24 cellular contexts compared by ENCODE assay signal in genomic region chr1:7385471-7386225, GRCh38.
A peak's percentile ranks its signal among the peaks of the same experiment; 100 is the strongest.
DNase-seq lines count a peak whose midpoint lies in the region; ATAC-seq and TF ChIP-seq lines count a peak whose summit lies in the region.
"Had no signal": no experiment of that assay in that cellular context is flagged by ENCODE, and none has a peak within 500 bp of the region (broad histone marks: within the 10 kb centered on the region; RNA-seq: fewer than 3 reads in every experiment).

No MANE protein-coding gene starts in this region.

- no peaks in the 10 kb centered on the region for H3K36me3 ChIP-seq in cardiac muscle cell
- H3K36me3 ChIP-seq in neuronal stem cell (replicated peaks in 1 of 2; ENCODE audit: control insufficient read depth in 2 of 2, insufficient read depth in 2 of 2, low read length in 2 of 2), result no peaks in the 10 kb centered on the region
- H3K36me3 ChIP-seq in aorta (ENCODE audit: control insufficient read depth in 1 of 2, insufficient read depth in 2 of 2, low read length in 1 of 2), result no peaks in the 10 kb centered on the region
- H3K36me3 ChIP-seq: BE2C, brain microvascular endothelial cell, SJSA1, thoracic aorta had no signal

- H2BK120ac ChIP-seq in neuronal stem cell (ENCODE audit: low read depth, low read length), result no peak overlapping the region

- no peak overlapping the region for H3K23ac ChIP-seq in neuronal stem cell (ENCODE audit: low read depth, low read length, poor library complexity)

- no CpG with 5 or more reads among the region's 19 CpGs for WGBS in neuronal stem cell (ENCODE audit: extremely low coverage in 2 of 2, insufficient read length in 2 of 2, insufficient replicate concordance in 1 of 2), 2 donors
- 86 to 89% methylated on average over 17 to 19 of the region's 19 CpGs for WGBS in aorta, 2 donors

- H2BK12ac ChIP-seq in neuronal stem cell (ENCODE audit: low read length), result no peak overlapping the region

- DNase-seq in cardiac muscle cell (ENCODE audit: low read depth in 1 of 2, low spot score in 1 of 2) (peak in 1 of 2 donors; percentile 40), left cardiac atrium (no peak), ecto neural progenitor cell (ENCODE audit: low spot score) (peak; percentile 46), neuronal stem cell (ENCODE audit: low spot score) (no peak), aorta (peak; percentile 29 to 49), NCI-H446 (lab: John Stamatoyannopoulos, UW) (no peak)
- DNase-seq: activated CD4-positive, alpha-beta T cell treated with anti-CD3 and anti-CD28 coated beads for 48 hours; activated gamma-delta T cell; BE2C; cortex of kidney; mucosa of descending colon; NCI-H1694; NCI-H2227 treated with DMSO at 0.1 percent for 48 hours; PC-9; psoas muscle; stimulated activated CD4-positive, alpha-beta T cell treated with anti-CD3 and anti-CD28 coated beads, Interleukin-2, amount 100 ng/mL, for 24 hours; T-helper 17 cell had no signal

- H2AK5ac ChIP-seq in neuronal stem cell (ENCODE audit: low read depth, low read length), result no peak overlapping the region

- ATAC-seq in left cardiac atrium (no peak), aorta (ENCODE audit: low FRiP score) (no peak), GM21367 (IDR thresholded peaks at IDR 0.05; ENCODE audit: unreplicated experiment) (no peak), HG02938 (IDR thresholded peaks at IDR 0.05; ENCODE audit: unreplicated experiment) (no peak)
- ATAC-seq: mucosa of descending colon; psoas muscle; stimulated activated memory B cell treated with anti-CD40 and anti-IgM and Interleukin-4, amounts not matched to agents 10 μg/mL and 1 μg/mL and 100 μg/mL, for 72 hours; T-helper 17 cell had no signal

- H3K4me2 ChIP-seq in neuronal stem cell (ENCODE audit: insufficient read depth, low read length, poor library complexity, severe bottlenecking), result no peak overlapping the region
- H3K4me2 ChIP-seq: KMS-11, PC-9 had no signal

- no peak overlapping the region for H2BK15ac ChIP-seq in neuronal stem cell (ENCODE audit: low read length)

- H3K4me3 ChIP-seq in cardiac muscle cell (no peak overlapping the region), neuronal stem cell (ENCODE audit: low read length in 2 of 2) (no peak overlapping the region), aorta (ENCODE audit: low read length in 2 of 2) (no peak overlapping the region)
- H3K4me3 ChIP-seq: mucosa of descending colon, PC-9, psoas muscle, SJSA1, thoracic aorta had no signal

- H3K4ac ChIP-seq in neuronal stem cell (ENCODE audit: low read length), result no peak overlapping the region

- H3K9me3 ChIP-seq in cardiac muscle cell (ENCODE audit: low read depth), result no peaks in the 10 kb centered on the region
- no peaks in the 10 kb centered on the region for H3K9me3 ChIP-seq in neuronal stem cell (replicated peaks in 1 of 2; ENCODE audit: control insufficient read depth in 2 of 2, insufficient read depth in 1 of 2, low read depth in 1 of 2, low read length in 2 of 2)
- H3K9me3 ChIP-seq in aorta (ENCODE audit: control insufficient read depth, low read length), result no peaks in the 10 kb centered on the region
- H3K9me3 ChIP-seq: BE2C, mucosa of descending colon, psoas muscle, SJSA1, thoracic aorta had no signal

- intact Hi-C loops in left cardiac atrium (cut with DNase I), result no loop called here
- intact Hi-C loops in aorta (cut with DNase I), result no loop called here

- H3K27ac ChIP-seq in cardiac muscle cell, result peak overlapping the region; percentile 34
- no peak overlapping the region for H3K27ac ChIP-seq in neuronal stem cell (replicated peaks; ENCODE audit: low read length)
- H3K27ac ChIP-seq in aorta (ENCODE audit: low read depth in 1 of 2, low read length in 2 of 2), result no peak overlapping the region
- H3K27ac ChIP-seq: brain microvascular endothelial cell, KMS-11, PC-9, psoas muscle, SJSA1, thoracic aorta had no signal

- no peak for TF ChIP-seq CTCF in cardiac muscle cell (IDR thresholded peaks at IDR 0.05; ENCODE audit: low read depth, low read length)

- H3K9ac ChIP-seq in neuronal stem cell (ENCODE audit: low read depth, low read length, poor library complexity), result no peak overlapping the region
- H3K9ac ChIP-seq: KMS-11 had no signal

- peaks cover 9% of the 10 kb centered on the region for H3K4me1 ChIP-seq in cardiac muscle cell (ENCODE audit: low read depth)
- peaks cover 0 to 15% of the 10 kb centered on the region in 2 donors for H3K4me1 ChIP-seq in neuronal stem cell (ENCODE audit: control insufficient read depth in 2 of 2, insufficient read depth in 1 of 2, low read depth in 1 of 2, low read length in 2 of 2)
- H3K4me1 ChIP-seq in aorta (ENCODE audit: control insufficient read depth in 1 of 2, insufficient read depth in 2 of 2, low read length in 2 of 2), result no peaks in the 10 kb centered on the region
- H3K4me1 ChIP-seq: psoas muscle, SJSA1 had no signal

- no peaks in the 10 kb centered on the region for H3K79me1 ChIP-seq in neuronal stem cell (ENCODE audit: low read depth, low read length)

- no peak overlapping the region for H3K14ac ChIP-seq in neuronal stem cell (ENCODE audit: low read length)

- no peak overlapping the region for H2AFZ ChIP-seq in neuronal stem cell (ENCODE audit: low read length)
- H2AFZ ChIP-seq: PC-9 had no signal

- no peak overlapping the region for H2BK5ac ChIP-seq in neuronal stem cell (ENCODE audit: low read length)

- no peaks in the 10 kb centered on the region for H3K27me3 ChIP-seq in cardiac muscle cell
- H3K27me3 ChIP-seq in neuronal stem cell (ENCODE audit: control insufficient read depth in 3 of 3, insufficient read depth in 3 of 3, low read depth in 1 of 3, low read length in 3 of 3), result peaks cover 0 to 4% (median 0%) of the 10 kb centered on the region in 3 experiments
- H3K27me3 ChIP-seq in aorta (ENCODE audit: control insufficient read depth in 1 of 2, insufficient read depth in 2 of 2, low read length in 1 of 2), result no peaks in the 10 kb centered on the region
- H3K27me3 ChIP-seq: BE2C, brain microvascular endothelial cell, SJSA1 had no signal

- H3K18ac ChIP-seq in neuronal stem cell (ENCODE audit: low read length), result peak overlapping the region; percentile 62

- H4K91ac ChIP-seq in neuronal stem cell (ENCODE audit: low read depth, low read length, poor library complexity), result no peak overlapping the region

- no peak overlapping the region for H4K8ac ChIP-seq in neuronal stem cell (ENCODE audit: low read depth, low read length)

Comparison
In these comparisons a context has a peak if more than half of its experiments do, and no peak if none do; other contexts are left out.
1. DNase-seq: peak in ecto neural progenitor cell (single experiment) and aorta (2 of 2); none in left cardiac atrium (single experiment), neuronal stem cell (single experiment) and NCI-H446 (0 of 2).